In the genomic region with DNA sequence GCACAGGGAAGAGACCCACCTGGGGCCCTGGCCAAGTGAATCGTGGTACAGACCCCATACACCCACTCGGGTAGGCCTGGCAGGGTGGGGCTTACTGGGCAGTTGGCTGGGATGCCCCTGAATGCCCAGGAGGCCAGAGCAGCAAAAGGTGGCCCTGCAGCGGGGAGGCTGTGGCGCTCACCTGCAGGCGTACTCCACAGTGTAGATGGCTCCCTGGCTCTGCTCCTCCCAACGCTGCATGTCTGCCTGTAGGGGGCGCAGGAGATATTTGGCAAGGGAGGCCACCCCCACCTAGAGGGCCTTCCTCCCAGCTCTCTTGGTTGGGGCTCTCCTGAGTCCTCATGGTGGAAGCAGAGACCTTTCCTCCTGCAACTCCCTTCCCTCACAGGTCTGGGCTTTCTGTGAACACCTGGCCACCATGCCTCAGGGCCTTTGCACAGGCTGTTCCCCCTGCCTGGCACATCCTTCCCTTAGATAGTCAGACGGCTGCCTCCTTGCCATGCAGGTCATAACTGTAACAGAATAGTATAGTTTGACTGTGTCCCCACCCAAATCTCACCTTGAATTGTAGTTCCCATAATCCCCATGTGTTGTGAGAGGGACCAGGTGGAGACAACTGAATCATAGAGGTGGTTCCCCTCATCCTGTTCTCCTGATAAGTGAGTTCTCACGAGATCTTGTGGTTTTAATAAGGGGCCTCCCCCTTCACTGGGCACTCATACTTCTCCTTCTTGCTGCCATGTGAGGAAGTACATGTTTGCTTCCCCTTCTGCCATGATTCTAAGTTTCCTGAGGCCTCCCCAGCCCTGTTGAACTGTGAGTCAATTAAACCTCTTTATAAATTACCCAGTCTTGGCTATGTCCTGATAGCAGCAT, we compare ENCODE assay signal across 8 cellular contexts. TPM values are rescaled to one million over a fixed set of nuclear protein-coding genes. Genes with fewer than 3 reads are reported as not detected.
DNase-seq lines count a peak whose midpoint lies in the region; ATAC-seq and TF ChIP-seq lines count a peak whose summit lies in the region.

No MANE protein-coding gene starts in this region.

- DNase-seq in NCI-H1417 (lab: John Stamatoyannopoulos, UW) (peak; percentile 4 to 58 (median 18)), NCI-H1417 treated with DMSO at 0.1 percent for 48 hours (lab: John Stamatoyannopoulos, UW) (no peak), NCI-H2081 treated with DMSO at 0.1 percent for 48 hours (lab: John Stamatoyannopoulos, UW) (peak; percentile 8), neural progenitor cell (ENCODE audit: low spot score) (peak; percentile 81), ascending aorta (ENCODE audit: low spot score in 2 of 2) (no peak)
- peak; percentile 88 for DNase-seq in activated CD4-positive, alpha-beta T cell treated with anti-CD3 and anti-CD28 coated beads, Interleukin-2, amount 10 ng/mL, durations not matched to agents 24 days and 14 days
- DNase-seq in effector CD8-positive, alpha-beta T cell (lab: John Stamatoyannopoulos, UW): peak; percentile 52

- peaks cover 10% of the 10 kb centered on the region for H3F3A ChIP-seq in neural progenitor cell (ENCODE audit: low read depth)

- H3K79me2 ChIP-seq in neural progenitor cell (ENCODE audit: low read depth): peaks cover 16% of the 10 kb centered on the region

- no peak overlapping the region for H3K27ac ChIP-seq in neural progenitor cell
- no peak overlapping the region for H3K27ac ChIP-seq in ascending aorta

- TF ChIP-seq CTCF in neural progenitor cell (IDR thresholded peaks at IDR 0.05) (peak; percentile 77), ascending aorta (IDR thresholded peaks at IDR 0.05) (peak in 1 of 3 experiments; percentile 49)

- H3K36me3 ChIP-seq in neural progenitor cell: no peaks in the 10 kb centered on the region
- peaks cover 0 to 34% of the 10 kb centered on the region in 2 donors for H3K36me3 ChIP-seq in ascending aorta

- H3K27me3 Mint-ChIP-seq in activated CD4-positive, alpha-beta T cell treated with anti-CD3 and anti-CD28 coated beads, Interleukin-2, amount 10 ng/mL, durations not matched to agents 24 days and 14 days: no peaks in the 10 kb centered on the region
- peaks cover 8% of the 10 kb centered on the region for H3K27me3 Mint-ChIP-seq in neural progenitor cell (ENCODE audit: insufficient read depth, low read depth)

- peaks cover 3% of the 10 kb centered on the region for H4K20me1 ChIP-seq in neural progenitor cell (ENCODE audit: low read depth)

- H3K4me1 ChIP-seq in neural progenitor cell (peaks cover 6% of the 10 kb centered on the region), ascending aorta (peaks cover 11 to 19% of the 10 kb centered on the region in 2 donors)

- H3K27me3 ChIP-seq in neural progenitor cell (no peaks in the 10 kb centered on the region), ascending aorta (no peaks in the 10 kb centered on the region)

- peaks cover 6% of the 10 kb centered on the region for H3K9me3 Mint-ChIP-seq in activated CD4-positive, alpha-beta T cell treated with anti-CD3 and anti-CD28 coated beads, Interleukin-2, amount 10 ng/mL, durations not matched to agents 24 days and 14 days
- no peaks in the 10 kb centered on the region for H3K9me3 Mint-ChIP-seq in neural progenitor cell

- H3K9ac ChIP-seq in neural progenitor cell: no peak overlapping the region

- H3K27ac Mint-ChIP-seq in activated CD4-positive, alpha-beta T cell treated with anti-CD3 and anti-CD28 coated beads, Interleukin-2, amount 10 ng/mL, durations not matched to agents 24 days and 14 days: no peak overlapping the region
- no peak overlapping the region for H3K27ac Mint-ChIP-seq in neural progenitor cell

- H3K9me3 ChIP-seq in neural progenitor cell (ENCODE audit: low read depth): no peaks in the 10 kb centered on the region
- H3K9me3 ChIP-seq in ascending aorta: no peaks in the 10 kb centered on the region

- H3K4me3 ChIP-seq in neural progenitor cell: no peak overlapping the region
- no peak overlapping the region for H3K4me3 ChIP-seq in ascending aorta

- H3K4me1 Mint-ChIP-seq in activated CD4-positive, alpha-beta T cell treated with anti-CD3 and anti-CD28 coated beads, Interleukin-2, amount 10 ng/mL, durations not matched to agents 24 days and 14 days: peaks cover 17% of the 10 kb centered on the region
- no peaks in the 10 kb centered on the region for H3K4me1 Mint-ChIP-seq in neural progenitor cell

- ATAC-seq in HG02973 (IDR thresholded peaks at IDR 0.05; ENCODE audit: unreplicated experiment): no peak

- intact Hi-C loops in activated CD4-positive, alpha-beta T cell treated with anti-CD3 and anti-CD28 coated beads, Interleukin-2, amount 10 ng/mL, durations not matched to agents 24 days and 14 days (cut with micrococcal nuclease): no loop called here
- intact Hi-C loops in ascending aorta (cut with DNase I): no loop called here

- H3K36me3 Mint-ChIP-seq in activated CD4-positive, alpha-beta T cell treated with anti-CD3 and anti-CD28 coated beads, Interleukin-2, amount 10 ng/mL, durations not matched to agents 24 days and 14 days (ENCODE audit: low read depth): peaks cover 33% of the 10 kb centered on the region
- peaks cover 7% of the 10 kb centered on the region for H3K36me3 Mint-ChIP-seq in neural progenitor cell

- no peak overlapping the region for H3K4me2 ChIP-seq in neural progenitor cell

- H2AFZ ChIP-seq in neural progenitor cell (replicated peaks): no peak overlapping the region

- H3K4me3 Mint-ChIP-seq in activated CD4-positive, alpha-beta T cell treated with anti-CD3 and anti-CD28 coated beads, Interleukin-2, amount 10 ng/mL, durations not matched to agents 24 days and 14 days: no peak overlapping the region
- H3K4me3 Mint-ChIP-seq in neural progenitor cell: no peak overlapping the region

RNA-seq across cellular contexts. Expression of gene BORCS8, which starts 5.9 kb away (rescaled TPM):
- 34.8 and 38.9 TPM in 2 replicates for total RNA-seq in activated CD4-positive, alpha-beta T cell treated with anti-CD3 and anti-CD28 coated beads, Interleukin-2, amount 10 ng/mL, durations not matched to agents 24 days and 14 days
- total RNA-seq in neural progenitor cell (ENCODE audit: low replicate concordance) (6.3 and 15.1 TPM in 2 replicates), ascending aorta (26.9 TPM)

RNA-seq across cellular contexts. Expression of gene RFXANK, which starts 6.0 kb away (rescaled TPM):
- total RNA-seq in activated CD4-positive, alpha-beta T cell treated with anti-CD3 and anti-CD28 coated beads, Interleukin-2, amount 10 ng/mL, durations not matched to agents 24 days and 14 days: 111 and 113 TPM in 2 replicates
- total RNA-seq in neural progenitor cell (ENCODE audit: low replicate concordance): 31.2 and 60.9 TPM in 2 replicates
- 20.2 TPM for total RNA-seq in ascending aorta

RNA-seq across cellular contexts. Expression of gene MEF2B, which starts 16.0 kb away (rescaled TPM):
- 2.9 and 3.0 TPM in 2 replicates for total RNA-seq in activated CD4-positive, alpha-beta T cell treated with anti-CD3 and anti-CD28 coated beads, Interleukin-2, amount 10 ng/mL, durations not matched to agents 24 days and 14 days
- total RNA-seq in neural progenitor cell (ENCODE audit: low replicate concordance) (0.15 TPM in 1 of 2 replicates, not detected in the other), ascending aorta (not detected)

RNA-seq across cellular contexts. Expression of gene NR2C2AP, which starts 17.1 kb away (rescaled TPM):
- total RNA-seq in activated CD4-positive, alpha-beta T cell treated with anti-CD3 and anti-CD28 coated beads, Interleukin-2, amount 10 ng/mL, durations not matched to agents 24 days and 14 days: 48.3 and 52.3 TPM in 2 replicates
- 7.6 and 9.6 TPM in 2 replicates for total RNA-seq in neural progenitor cell (ENCODE audit: low replicate concordance)
- 16.5 TPM for total RNA-seq in ascending aorta

RNA-seq across cellular contexts. Expression of gene NCAN, which starts 25.7 kb away (rescaled TPM):
- 0.02 TPM in 1 of 2 replicates, not detected in the other for total RNA-seq in activated CD4-positive, alpha-beta T cell treated with anti-CD3 and anti-CD28 coated beads, Interleukin-2, amount 10 ng/mL, durations not matched to agents 24 days and 14 days
- 4.8 and 12.9 TPM in 2 replicates for total RNA-seq in neural progenitor cell (ENCODE audit: low replicate concordance)
- not detected for total RNA-seq in ascending aorta

Comparison
In these comparisons a context has a peak if more than half of its experiments do, and no peak if none do; other contexts are left out.
1. DNase-seq: peak in NCI-H1417 (3 of 3), NCI-H2081 treated with DMSO at 0.1 percent for 48 hours (single experiment), activated CD4-positive, alpha-beta T cell treated with anti-CD3 and anti-CD28 coated beads, Interleukin-2, amount 10 ng/mL, durations not matched to agents 24 days and 14 days (single experiment), effector CD8-positive, alpha-beta T cell (single experiment) and neural progenitor cell (single experiment); none in NCI-H1417 treated with DMSO at 0.1 percent for 48 hours (single experiment) and ascending aorta (0 of 2).